Comparison of ENCODE assay signal across 25 cellular contexts in the genomic region with DNA sequence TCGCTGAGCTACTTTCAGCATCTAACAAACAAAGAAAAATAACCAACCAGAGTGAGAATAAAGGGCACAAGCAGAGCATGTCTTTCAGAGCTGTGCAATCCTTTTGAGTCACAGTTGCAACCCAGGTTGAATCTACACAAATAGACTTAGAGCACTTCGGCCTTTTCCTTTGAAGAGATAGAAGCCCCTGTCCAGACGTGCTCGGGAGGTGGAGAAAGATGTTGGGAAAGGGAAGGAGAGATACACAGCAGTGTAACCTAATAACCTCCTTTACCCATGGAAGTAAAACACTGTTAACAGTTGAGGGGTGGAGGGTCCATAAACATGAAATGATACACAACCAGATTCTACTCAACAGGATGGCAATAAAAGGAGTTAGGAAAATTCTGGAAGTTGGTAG.
"Had no signal": no experiment of that assay in that cellular context is flagged by ENCODE, and none has a peak within 500 bp of the region (broad histone marks: within the 10 kb centered on the region; RNA-seq: fewer than 3 reads in every experiment).

No MANE protein-coding gene starts in this region.

- H3K4me1 Mint-ChIP-seq: natural killer cell; stimulated activated effector memory CD8-positive, alpha-beta T cell treated with anti-CD3 and anti-CD28 coated beads, Interleukin-12 subunit alpha, Interleukin-12 subunit beta, amount 100 ng/mL, for 72 hours had no signal

- FAIRE-seq: endometrium, kidney, small intestine, urothelium cell line had no signal

- H3K27ac ChIP-seq: tibial artery had no signal

- H3K27ac Mint-ChIP-seq: activated CD4-positive, alpha-beta memory T cell treated with anti-CD3 and anti-CD28 coated beads for 36 hours; activated naive CD8-positive, alpha-beta T cell treated with anti-CD3 and anti-CD28 coated beads for 36 hours; natural killer cell; stimulated activated effector memory CD8-positive, alpha-beta T cell treated with anti-CD3 and anti-CD28 coated beads, Interleukin-12 subunit alpha, Interleukin-12 subunit beta, amount 100 ng/mL, for 72 hours; stimulated activated naive CD8-positive, alpha-beta T cell treated with anti-CD3 and anti-CD28 coated beads, Interleukin-15, amount 100 ng/mL, for 72 hours; T-helper 1 cell treated with Interleukin-12 subunit alpha and Interleukin-12 subunit beta and Interleukin-4 antibody, amounts not matched to agents 30 μg/mL and 1 μg/mL, for 36 hours had no signal

- H3K4me3 ChIP-seq: lung, tibial artery had no signal

- H3K27me3 ChIP-seq: tibial artery had no signal

- DNase-seq: activated CD4-positive, alpha-beta memory T cell treated with anti-CD3 and anti-CD28 coated beads for 36 hours; activated CD4-positive, alpha-beta T cell treated with anti-CD3 and anti-CD28 coated beads for 48 hours; activated CD4-positive, CD25-positive, alpha-beta regulatory T cell; activated naive CD4-positive, alpha-beta T cell treated with Interleukin-2 at 50 U/mL for 16 hours; activated naive CD8-positive, alpha-beta T cell treated with anti-CD3 and anti-CD28 coated beads for 36 hours; activated T-cell treated with anti-CD3 and anti-CD28 coated beads, Interleukin-2, amount 50 U/mL, for 48 hours; cortex of kidney; effector CD4-positive, alpha-beta T cell; erythroblast; foreskin fibroblast; kidney; natural killer cell; occipital lobe; posterior cingulate gyrus; small intestine; stimulated activated CD4-positive, alpha-beta T cell treated with anti-CD3 and anti-CD28 coated beads, Interleukin-2, amount 100 ng/mL, for 24 hours; stimulated activated naive CD8-positive, alpha-beta T cell treated with anti-CD3 and anti-CD28 coated beads, Interleukin-15, amount 100 ng/mL, for 72 hours; T1000; tibial artery had no signal

- H3K36me3 ChIP-seq: tibial artery had no signal

- H3K36me3 Mint-ChIP-seq: activated CD4-positive, alpha-beta memory T cell treated with anti-CD3 and anti-CD28 coated beads for 36 hours; activated naive CD8-positive, alpha-beta T cell treated with anti-CD3 and anti-CD28 coated beads for 36 hours; natural killer cell; stimulated activated effector memory CD8-positive, alpha-beta T cell treated with anti-CD3 and anti-CD28 coated beads, Interleukin-12 subunit alpha, Interleukin-12 subunit beta, amount 100 ng/mL, for 72 hours had no signal

- H3K9me3 Mint-ChIP-seq: activated CD4-positive, alpha-beta memory T cell treated with anti-CD3 and anti-CD28 coated beads for 36 hours; activated naive CD8-positive, alpha-beta T cell treated with anti-CD3 and anti-CD28 coated beads for 36 hours; natural killer cell; stimulated activated effector memory CD8-positive, alpha-beta T cell treated with anti-CD3 and anti-CD28 coated beads, Interleukin-12 subunit alpha, Interleukin-12 subunit beta, amount 100 ng/mL, for 72 hours; stimulated activated naive CD8-positive, alpha-beta T cell treated with anti-CD3 and anti-CD28 coated beads, Interleukin-15, amount 100 ng/mL, for 72 hours; T-helper 1 cell treated with Interleukin-12 subunit alpha and Interleukin-12 subunit beta and Interleukin-4 antibody, amounts not matched to agents 30 μg/mL and 1 μg/mL, for 36 hours had no signal

- ATAC-seq: natural killer cell; sciatic nerve; stimulated activated effector memory CD8-positive, alpha-beta T cell treated with anti-CD3 and anti-CD28 coated beads, Interleukin-12 subunit alpha, Interleukin-12 subunit beta, amount 100 ng/mL, for 72 hours; stimulated activated naive CD8-positive, alpha-beta T cell treated with anti-CD3 and anti-CD28 coated beads, Interleukin-15, amount 100 ng/mL, for 72 hours had no signal

- H3K4me3 Mint-ChIP-seq: activated CD4-positive, alpha-beta memory T cell treated with anti-CD3 and anti-CD28 coated beads for 36 hours; activated naive CD8-positive, alpha-beta T cell treated with anti-CD3 and anti-CD28 coated beads for 36 hours; natural killer cell; stimulated activated effector memory CD8-positive, alpha-beta T cell treated with anti-CD3 and anti-CD28 coated beads, Interleukin-12 subunit alpha, Interleukin-12 subunit beta, amount 100 ng/mL, for 72 hours; stimulated activated naive CD8-positive, alpha-beta T cell treated with anti-CD3 and anti-CD28 coated beads, Interleukin-15, amount 100 ng/mL, for 72 hours; T-helper 1 cell treated with Interleukin-12 subunit alpha and Interleukin-12 subunit beta and Interleukin-4 antibody, amounts not matched to agents 30 μg/mL and 1 μg/mL, for 36 hours had no signal

- H3K9me3 ChIP-seq: tibial artery had no signal
